Comparison of ENCODE assay signal across 26 cellular contexts in the genomic region with DNA sequence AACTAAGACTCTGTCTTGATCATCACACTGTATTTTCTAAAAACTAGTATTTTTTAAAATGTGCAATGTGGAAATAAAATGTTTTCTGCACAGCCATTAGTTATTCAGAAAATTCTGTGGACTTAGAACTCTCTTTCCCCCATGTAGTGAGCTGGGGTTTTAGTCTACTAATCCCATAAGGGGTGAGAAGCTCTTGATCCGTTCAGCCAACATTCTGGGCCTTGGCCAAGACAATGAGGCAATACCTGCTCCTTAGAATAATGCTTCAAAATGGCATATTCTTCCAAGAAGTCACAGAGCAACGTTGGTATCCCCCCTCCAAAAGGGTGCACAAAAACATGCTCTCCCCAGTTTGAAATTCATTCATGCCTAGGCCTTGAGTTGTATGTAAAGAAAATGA. TPM values are rescaled to one million over a fixed set of nuclear protein-coding genes. Genes with fewer than 3 reads are reported as not detected.
DNase-seq lines count a peak whose midpoint lies in the region; ATAC-seq and TF ChIP-seq lines count a peak whose summit lies in the region.
"Had no signal": no experiment of that assay in that cellular context is flagged by ENCODE, and none has a peak within 500 bp of the region (broad histone marks: within the 10 kb centered on the region; RNA-seq: fewer than 3 reads in every experiment).

No MANE protein-coding gene starts in this region.

- peaks cover 37% of the 10 kb centered on the region for H3K4me1 ChIP-seq in BLaER1
- H3K4me1 ChIP-seq in CD4-positive, alpha-beta memory T cell (ENCODE audit: insufficient read depth, low read length), result peaks cover 5% of the 10 kb centered on the region
- H3K4me1 ChIP-seq: BE2C had no signal

- H3K36me3 Mint-ChIP-seq in nephron (ENCODE audit: low read depth) (no peaks in the 10 kb centered on the region), natural killer cell (no peaks in the 10 kb centered on the region)
- no peaks in the 10 kb centered on the region for H3K36me3 Mint-ChIP-seq in CD4-positive, alpha-beta memory T cell

- H3K9me3 Mint-ChIP-seq in nephron (peaks cover 7% of the 10 kb centered on the region), natural killer cell (no peaks in the 10 kb centered on the region)
- no peaks in the 10 kb centered on the region for H3K9me3 Mint-ChIP-seq in CD4-positive, alpha-beta memory T cell
- H3K9me3 Mint-ChIP-seq: CD4-positive, alpha-beta T cell had no signal

- H3K9me3 ChIP-seq in BLaER1, result peaks cover 8% of the 10 kb centered on the region
- peaks cover 6% of the 10 kb centered on the region for H3K9me3 ChIP-seq in WERI-Rb-1 (ENCODE audit: severe bottlenecking)
- no peaks in the 10 kb centered on the region for H3K9me3 ChIP-seq in CD4-positive, alpha-beta memory T cell (ENCODE audit: control insufficient read depth in 1 of 2, low read length in 2 of 2)
- H3K9me3 ChIP-seq: A549, BE2C, Caco-2, Peyer's patch had no signal

- H3K27me3 ChIP-seq in BLaER1 (peaks cover 39% of the 10 kb centered on the region), WERI-Rb-1 (ENCODE audit: insufficient read depth, low read depth, severe bottlenecking) (no peaks in the 10 kb centered on the region)
- H3K27me3 ChIP-seq in CD4-positive, alpha-beta memory T cell (ENCODE audit: insufficient read depth, low read length), result peaks cover 16% of the 10 kb centered on the region

- POLR2A ChIA-PET in CD4-positive, alpha-beta memory T cell (lab: Charles Lee; ENCODE audit: partially characterized antibody), result no interaction called here

- H3K36me3 ChIP-seq in BLaER1 (no peaks in the 10 kb centered on the region), WERI-Rb-1 (peaks cover 2% of the 10 kb centered on the region; the same call in 1 of the 2 replicates)
- H3K36me3 ChIP-seq in CD4-positive, alpha-beta memory T cell (ENCODE audit: insufficient read depth, low read length), result no peaks in the 10 kb centered on the region
- H3K36me3 ChIP-seq: BE2C, Peyer's patch had no signal

- intact Hi-C loops in natural killer cell (cut with micrococcal nuclease), result no loop called here
- intact Hi-C loops in CD4-positive, alpha-beta memory T cell (cut with micrococcal nuclease), result no loop called here

- H3K27ac Mint-ChIP-seq in nephron, result peak overlapping the region in 2 of 3 experiments; percentile 21 to 37
- no peak overlapping the region for H3K27ac Mint-ChIP-seq in natural killer cell
- H3K27ac Mint-ChIP-seq in CD4-positive, alpha-beta memory T cell, result no peak overlapping the region
- H3K27ac Mint-ChIP-seq: CD4-positive, alpha-beta T cell; H9 had no signal

- H3K27ac ChIP-seq in BLaER1 (no peak overlapping the region), WERI-Rb-1 (no peak overlapping the region)
- H3K27ac ChIP-seq in CD4-positive, alpha-beta memory T cell (ENCODE audit: low read depth, low read length), result no peak overlapping the region
- H3K27ac ChIP-seq: A549, GM23248, HL-60, Peyer's patch had no signal

- H3K9ac ChIP-seq in BLaER1, result no peak overlapping the region
- H3K9ac ChIP-seq: GM23248 had no signal

- peak; percentile 44 for DNase-seq in DMS79 (lab: John Stamatoyannopoulos, UW)
- DNase-seq in WERI-Rb-1, result peak; percentile 40
- no peak for DNase-seq in natural killer cell
- DNase-seq in CD4-positive, alpha-beta memory T cell, result no peak
- no peak for DNase-seq in stimulated activated naive CD8-positive, alpha-beta T cell treated with anti-CD3 and anti-CD28 coated beads, Interleukin-15, Interleukin-2, amounts not matched to agents 100 U/mL and 50 U/mL, for 24 hours
- DNase-seq: BE2C; Caco-2; CD4-positive, alpha-beta T cell; GM23248; H9; KG1; NCI-H1092 treated with DMSO at 0.1 percent for 48 hours; NCI-H146; NCI-H2029; NCI-H510A; NCI-H748 treated with DMSO at 0.1 percent for 48 hours; Peyer's patch had no signal

- CTCF ChIA-PET in CD4-positive, alpha-beta memory T cell (lab: Charles Lee; ENCODE audit: partially characterized antibody), result no interaction called here

- ATAC-seq in GM21423 (IDR thresholded peaks at IDR 0.05; ENCODE audit: unreplicated experiment) (no peak), natural killer cell (no peak)
- no peak for ATAC-seq in stimulated activated naive CD8-positive, alpha-beta T cell treated with anti-CD3 and anti-CD28 coated beads, Interleukin-15, Interleukin-2, amounts not matched to agents 100 U/mL and 50 U/mL, for 24 hours
- ATAC-seq: A549, HepG2, SK-N-SH treated with all-trans-retinoic acid at 6 μM for 48 hours had no signal

- H3K4me3 ChIP-seq in BLaER1 (no peak overlapping the region), WERI-Rb-1 (ENCODE audit: low read depth, low read length) (no peak overlapping the region)
- H3K4me3 ChIP-seq in CD4-positive, alpha-beta memory T cell (ENCODE audit: low read length in 2 of 2), result no peak overlapping the region
- H3K4me3 ChIP-seq: A549, GM23248, Peyer's patch had no signal

- TF ChIP-seq CTCF in WERI-Rb-1 (IDR thresholded peaks at IDR 0.05; ENCODE audit: low read depth, low read length) (no peak), nephron (IDR thresholded peaks at IDR 0.05; ENCODE audit: unreplicated experiment in 3 of 3) (no peak), natural killer cell (IDR thresholded peaks at IDR 0.05) (no peak)

- peaks cover 21% of the 10 kb centered on the region; the same call in 1 of the 2 replicates for H4K20me1 ChIP-seq in BLaER1

- peaks cover 49% of the 10 kb centered on the region for H3K4me1 Mint-ChIP-seq in nephron
- H3K4me1 Mint-ChIP-seq in natural killer cell, result peaks cover 0 to 9% of the 10 kb centered on the region in 2 donors
- H3K4me1 Mint-ChIP-seq in CD4-positive, alpha-beta memory T cell, result peaks cover 8 to 19% (median 13%) of the 10 kb centered on the region in 4 donors

- H3K4me2 ChIP-seq in BLaER1, result peak overlapping the region; percentile 75
- H3K4me2 ChIP-seq: A549 had no signal

- H3K27me3 Mint-ChIP-seq in nephron (ENCODE audit: low read depth), result peaks cover 57% of the 10 kb centered on the region
- peaks cover 32 to 52% of the 10 kb centered on the region in 2 donors for H3K27me3 Mint-ChIP-seq in natural killer cell (ENCODE audit: low read depth in 2 of 2)
- peaks cover 25 to 39% of the 10 kb centered on the region in 2 donors for H3K27me3 Mint-ChIP-seq in CD4-positive, alpha-beta memory T cell

- no peak overlapping the region for H3K4me3 Mint-ChIP-seq in nephron
- H3K4me3 Mint-ChIP-seq in natural killer cell, result no peak overlapping the region
- H3K4me3 Mint-ChIP-seq in CD4-positive, alpha-beta memory T cell, result no peak overlapping the region
- H3K4me3 Mint-ChIP-seq: CD4-positive, alpha-beta T cell; H9 had no signal

RNA-seq across cellular contexts. Expression of gene REEP1, which starts 4.0 kb away (rescaled TPM):
- under 1 TPM in 1 of 3 donors, not detected in 2; 0.10 TPM for total RNA-seq in natural killer cell
- under 1 TPM in 1 of 2 experiments, not detected in 1; 0.15 TPM for total RNA-seq in CD4-positive, alpha-beta memory T cell
- not detected for polyA plus RNA-seq in CD4-positive, alpha-beta memory T cell
- total RNA-seq: CD4-positive, alpha-beta T cell; GM23248; HT-29; OCI-LY7 had no signal
- polyA plus RNA-seq: GM23248, HepG2 had no signal

Comparison
In these comparisons a context has a peak if more than half of its experiments do, and no peak if none do; other contexts are left out.
1. DNase-seq: peak in DMS79 (single experiment) and WERI-Rb-1 (single experiment); none in natural killer cell (single experiment), CD4-positive, alpha-beta memory T cell (0 of 5) and stimulated activated naive CD8-positive, alpha-beta T cell treated with anti-CD3 and anti-CD28 coated beads, Interleukin-15, Interleukin-2, amounts not matched to agents 100 U/mL and 50 U/mL, for 24 hours (single experiment).
2. H3K27ac Mint-ChIP-seq: peak in nephron (2 of 3); none in natural killer cell (0 of 2) and CD4-positive, alpha-beta memory T cell (0 of 7).